Comparison of ENCODE assay signal across 20 cellular contexts in genomic region chr22:31595271-31595670, GRCh38.
"Had no signal": no experiment of that assay in that cellular context is flagged by ENCODE, and none has a peak within 500 bp of the region (broad histone marks: within the 10 kb centered on the region; RNA-seq: fewer than 3 reads in every experiment).

No MANE protein-coding gene starts in this region.

- H3K9me3 Mint-ChIP-seq: activated T-cell treated with anti-CD3 and anti-CD28 coated beads, Interleukin-2, amount 50 U/mL, for 72 hours; mesothelial cell of epicardium; naive thymus-derived CD8-positive, alpha-beta T cell had no signal

- DNase-seq: activated CD8-positive, alpha-beta memory T cell treated with anti-CD3 and anti-CD28 coated beads, Interleukin-2, amount 50 U/mL, for 48 hours; activated gamma-delta T cell treated with Interleukin-2 at 50 U/mL for 16 hours; activated T-cell treated with anti-CD3 and anti-CD28 coated beads, Interleukin-2, amount 50 U/mL, for 72 hours; cerebellar nuclear complex; glutamatergic neuron; kidney glomerular epithelial cell; left lung; naive thymus-derived CD8-positive, alpha-beta T cell; ovary; stimulated activated CD4-positive, alpha-beta T cell treated with anti-CD3 and anti-CD28 coated beads, Interleukin-4, amount 100 ng/mL, for 24 hours; stomach; T-helper 9 cell had no signal

- H3K79me2 ChIP-seq: hepatocyte had no signal

- H3K4me2 ChIP-seq: hepatocyte had no signal

- H3K27me3 ChIP-seq: esophagus muscularis mucosa, hepatocyte, left lung, ovary, stomach, suprapubic skin, tibial nerve had no signal

- H3K36me3 ChIP-seq: esophagus muscularis mucosa, left lung, ovary, prostate gland, suprapubic skin had no signal

- H3K4me1 Mint-ChIP-seq: mesothelial cell of epicardium had no signal

- H3K4me3 ChIP-seq: coronary artery, esophagus muscularis mucosa, hepatocyte, left lung, ovary, prostate gland, stomach, suprapubic skin, tibial nerve had no signal

- H3K9me3 ChIP-seq: esophagus muscularis mucosa, left lung, ovary, prostate gland, stomach, suprapubic skin, tibial nerve had no signal

- H2AFZ ChIP-seq: hepatocyte had no signal

- ATAC-seq: activated T-cell treated with anti-CD3 and anti-CD28 coated beads, Interleukin-2, amount 50 U/mL, for 72 hours; left lung; naive thymus-derived CD8-positive, alpha-beta T cell; SK-N-SH treated with all-trans-retinoic acid at 6 μM for 48 hours had no signal

- H3K27ac ChIP-seq: coronary artery, esophagus muscularis mucosa, hepatocyte, left lung, ovary, prostate gland, stomach, suprapubic skin, tibial nerve had no signal

- H3K27me3 Mint-ChIP-seq: naive thymus-derived CD8-positive, alpha-beta T cell had no signal

- H3K4me3 Mint-ChIP-seq: activated T-cell treated with anti-CD3 and anti-CD28 coated beads, Interleukin-2, amount 50 U/mL, for 72 hours; mesothelial cell of epicardium; naive thymus-derived CD8-positive, alpha-beta T cell had no signal

- H3K4me1 ChIP-seq: esophagus muscularis mucosa, left lung, prostate gland, stomach, suprapubic skin, tibial nerve had no signal

- H3K27ac Mint-ChIP-seq: mesothelial cell of epicardium had no signal
